Comparison of ENCODE assay signal across 30 cellular contexts in genomic region chr17:65966311-65966710, GRCh38.
"Had no signal": no experiment of that assay in that cellular context is flagged by ENCODE, and none has a peak within 500 bp of the region (broad histone marks: within the 10 kb centered on the region; RNA-seq: fewer than 3 reads in every experiment).

No MANE protein-coding gene starts in this region.

- H3K4me1 Mint-ChIP-seq: activated CD4-positive, alpha-beta T cell treated with anti-CD3 and anti-CD28 coated beads, Interleukin-2, amount 10 ng/mL, durations not matched to agents 7 days and 5 days; activated T-helper 17 cell treated with anti-CD3 and anti-CD28 coated beads, Interleukin-2, amount 50 U/mL, for 72 hours; endodermal cell; immature natural killer cell; natural killer cell; stimulated activated effector memory CD8-positive, alpha-beta T cell treated with anti-CD3 and anti-CD28 coated beads, Interleukin-12 subunit alpha, Interleukin-12 subunit beta, amount 100 ng/mL, for 72 hours; WTC11 had no signal

- ATAC-seq: activated CD8-positive, alpha-beta T cell treated with anti-CD3 and anti-CD28 coated beads for 36 hours; activated T-cell treated with anti-CD3 and anti-CD28 coated beads, Interleukin-2, amount 50 U/mL, for 4 hours; activated T-helper 17 cell treated with anti-CD3 and anti-CD28 coated beads, Interleukin-2, amount 50 U/mL, for 72 hours; body of pancreas; left colon; natural killer cell; right lobe of liver; stimulated activated effector memory CD8-positive, alpha-beta T cell treated with anti-CD3 and anti-CD28 coated beads, Interleukin-12 subunit alpha, Interleukin-12 subunit beta, amount 100 ng/mL, for 72 hours; WTC11 had no signal

- H3K36me3 ChIP-seq: cardiac muscle cell, right lobe of liver, thoracic aorta had no signal

- H3K4me3 ChIP-seq: body of pancreas, cardiac muscle cell, right lobe of liver, thoracic aorta had no signal

- H3K4me3 Mint-ChIP-seq: activated CD4-positive, alpha-beta T cell treated with anti-CD3 and anti-CD28 coated beads, Interleukin-2, amount 10 ng/mL, durations not matched to agents 7 days and 5 days; activated CD8-positive, alpha-beta T cell treated with anti-CD3 and anti-CD28 coated beads for 36 hours; activated T-cell treated with anti-CD3 and anti-CD28 coated beads, Interleukin-2, amount 50 U/mL, for 4 hours; activated T-helper 17 cell treated with anti-CD3 and anti-CD28 coated beads, Interleukin-2, amount 50 U/mL, for 72 hours; endodermal cell; immature natural killer cell; natural killer cell; stimulated activated effector memory CD8-positive, alpha-beta T cell treated with anti-CD3 and anti-CD28 coated beads, Interleukin-12 subunit alpha, Interleukin-12 subunit beta, amount 100 ng/mL, for 72 hours; stimulated activated naive CD8-positive, alpha-beta T cell treated with anti-CD3 and anti-CD28 coated beads, Interleukin-15, Interleukin-2, amounts not matched to agents 100 ng/mL and 50 ng/mL, for 24 hours; WTC11 had no signal

- H3K9me3 Mint-ChIP-seq: activated T-helper 17 cell treated with anti-CD3 and anti-CD28 coated beads, Interleukin-2, amount 50 U/mL, for 72 hours; natural killer cell; stimulated activated effector memory CD8-positive, alpha-beta T cell treated with anti-CD3 and anti-CD28 coated beads, Interleukin-12 subunit alpha, Interleukin-12 subunit beta, amount 100 ng/mL, for 72 hours had no signal

- H3K9me3 ChIP-seq: body of pancreas, right lobe of liver, thoracic aorta had no signal

- H3K27ac ChIP-seq: body of pancreas, cardiac muscle cell, epithelial cell of prostate, right lobe of liver, thoracic aorta had no signal

- H3K27ac Mint-ChIP-seq: activated CD4-positive, alpha-beta T cell treated with anti-CD3 and anti-CD28 coated beads, Interleukin-2, amount 10 ng/mL, durations not matched to agents 7 days and 5 days; activated CD8-positive, alpha-beta T cell treated with anti-CD3 and anti-CD28 coated beads for 36 hours; activated T-helper 17 cell treated with anti-CD3 and anti-CD28 coated beads, Interleukin-2, amount 50 U/mL, for 72 hours; endodermal cell; immature natural killer cell; natural killer cell; stimulated activated effector memory CD8-positive, alpha-beta T cell treated with anti-CD3 and anti-CD28 coated beads, Interleukin-12 subunit alpha, Interleukin-12 subunit beta, amount 100 ng/mL, for 72 hours; stimulated activated naive CD8-positive, alpha-beta T cell treated with anti-CD3 and anti-CD28 coated beads, Interleukin-15, Interleukin-2, amounts not matched to agents 100 ng/mL and 50 ng/mL, for 24 hours; WTC11 had no signal

- H3K27me3 Mint-ChIP-seq: activated CD4-positive, alpha-beta T cell treated with anti-CD3 and anti-CD28 coated beads, Interleukin-2, amount 10 ng/mL, durations not matched to agents 7 days and 5 days; activated T-helper 17 cell treated with anti-CD3 and anti-CD28 coated beads, Interleukin-2, amount 50 U/mL, for 72 hours; stimulated activated naive CD8-positive, alpha-beta T cell treated with anti-CD3 and anti-CD28 coated beads, Interleukin-15, Interleukin-2, amounts not matched to agents 100 ng/mL and 50 ng/mL, for 24 hours had no signal

- FAIRE-seq: kidney had no signal

- DNase-seq: activated CD4-positive, alpha-beta T cell treated with anti-CD3 and anti-CD28 coated beads for 1 hour; activated CD4-positive, alpha-beta T cell treated with anti-CD3 and anti-CD28 coated beads, Interleukin-2, amount 10 ng/mL, durations not matched to agents 7 days and 5 days; activated CD8-positive, alpha-beta T cell treated with anti-CD3 and anti-CD28 coated beads for 36 hours; activated gamma-delta T cell treated with Interleukin-2 at 50 U/mL for 16 hours; activated naive CD4-positive, alpha-beta T cell treated with anti-CD3 and anti-CD28 coated beads, Interleukin-2, amount 50 U/mL, for 16 hours; activated T-cell treated with anti-CD3 and anti-CD28 coated beads, Interleukin-2, amount 50 U/mL, for 4 hours; amygdala; body of pancreas; cortex of kidney; endodermal cell; foreskin fibroblast; head of caudate nucleus; hypothalamus; immature natural killer cell; kidney; left colon; midbrain; natural killer cell; right lobe of liver; stimulated activated CD4-positive, alpha-beta T cell treated with anti-CD3 and anti-CD28 coated beads, Interleukin-12 subunit alpha, Interleukin-12 subunit beta, amount 100 ng/mL, for 4 hours; stimulated activated CD4-positive, alpha-beta T cell treated with anti-CD3 and anti-CD28 coated beads, Interleukin-4, amount 100 ng/mL, for 1 hour; T-helper 2 cell; trophoblast cell had no signal

- H3K4me1 ChIP-seq: body of pancreas, right lobe of liver had no signal

- H3K27me3 ChIP-seq: body of pancreas, cardiac muscle cell, right lobe of liver had no signal

- H3K36me3 Mint-ChIP-seq: immature natural killer cell; natural killer cell; stimulated activated effector memory CD8-positive, alpha-beta T cell treated with anti-CD3 and anti-CD28 coated beads, Interleukin-12 subunit alpha, Interleukin-12 subunit beta, amount 100 ng/mL, for 72 hours had no signal
